ENCODE assay signal across 14 cellular contexts in the genomic region with DNA sequence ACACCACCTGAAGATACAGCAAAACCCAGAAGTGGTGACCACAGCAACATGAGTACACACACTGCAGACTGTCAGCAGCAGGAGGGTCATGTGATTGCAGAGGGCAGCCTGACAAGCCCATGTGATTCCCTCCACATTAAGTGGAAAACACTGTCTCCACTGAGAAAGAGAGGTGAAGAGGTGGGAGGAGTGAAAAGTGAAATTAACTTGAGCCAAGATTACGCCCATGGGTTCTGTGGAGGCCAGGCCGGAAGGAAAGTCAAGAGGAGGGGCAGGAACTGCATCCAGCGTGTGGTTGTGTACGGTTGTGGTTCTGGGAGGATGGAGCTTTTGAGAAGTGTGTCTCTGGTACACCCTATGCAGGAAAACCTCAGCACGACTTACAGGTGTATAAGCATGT.
DNase-seq lines count a peak whose midpoint lies in the region; ATAC-seq and TF ChIP-seq lines count a peak whose summit lies in the region.
"Had no signal": no experiment of that assay in that cellular context is flagged by ENCODE, and none has a peak within 500 bp of the region (broad histone marks: within the 10 kb centered on the region; RNA-seq: fewer than 3 reads in every experiment).

No MANE protein-coding gene starts in this region.

- no peak overlapping the region for H3K27ac ChIP-seq in heart right ventricle
- no peak overlapping the region for H3K27ac ChIP-seq in RWPE1
- H3K27ac ChIP-seq: skin epidermis, VCaP had no signal

- H3K9me3 Mint-ChIP-seq in WTC11 = no peaks in the 10 kb centered on the region

- POLR2A ChIA-PET in WTC11 (lab: Charles Lee) = no interaction called here
- POLR2A ChIA-PET in RWPE1 (lab: Yijun Ruan, JAX; ENCODE audit: low non-redundant PET) = no interaction called here

- CTCF ChIA-PET in WTC11 (lab: Charles Lee) = interaction anchor here (1.1 kb wide), 1 partner anchor 35 kb away, joined by 3 read pairs; no protein-coding TSS in a partner anchor
- CTCF ChIA-PET in RWPE1 (lab: Yijun Ruan, JAX) = no interaction called here

- 37 to 41% methylated on average over 5 of the region's 5 CpGs for WGBS in heart right ventricle, 2 donors

- TF ChIP-seq CTCF in WTC11 (IDR thresholded peaks at IDR 0.05) (no peak), heart right ventricle (IDR thresholded peaks at IDR 0.05) (no peak), RWPE1 (conservative IDR thresholded peaks at IDR 0.05; ENCODE audit: low read depth) (no peak)

- no peaks in the 10 kb centered on the region for H3K9me3 ChIP-seq in heart right ventricle
- H3K9me3 ChIP-seq: Caco-2 had no signal

- intact Hi-C loops in heart right ventricle (cut with DNase I) = no loop called here

- H3K4me1 Mint-ChIP-seq in WTC11 = 0 out of 2 replicates have a peak, but pooled peaks cover 3% of the 10 kb centered on the region

- H3K27ac Mint-ChIP-seq in WTC11 = no peak overlapping the region

- H3K4me3 Mint-ChIP-seq in WTC11 = no peak overlapping the region

- H3K27me3 ChIP-seq in heart right ventricle = no peaks in the 10 kb centered on the region

- no peaks in the 10 kb centered on the region for H3K36me3 Mint-ChIP-seq in WTC11

- peaks cover 3% of the 10 kb centered on the region for H3K27me3 Mint-ChIP-seq in WTC11 (ENCODE audit: low read depth)

- no peak for ATAC-seq in WTC11
- peak in 7 of 8 donors; percentile 13 to 66 (median 34) for ATAC-seq in heart right ventricle
- ATAC-seq in GM21390 (IDR thresholded peaks at IDR 0.05; ENCODE audit: unreplicated experiment) = no peak
- ATAC-seq: PC-3 had no signal

- H3K4me1 ChIP-seq in heart right ventricle = peaks cover 0 to 57% (median 35%) of the 10 kb centered on the region in 9 donors
- H3K4me1 ChIP-seq: Caco-2 had no signal

- H3K4me3 ChIP-seq in heart right ventricle = no peak overlapping the region
- H3K4me3 ChIP-seq: skin epidermis had no signal

- peak in 4 of 6 experiments; percentile 9 to 55 (median 37) for DNase-seq in stimulated activated naive CD4-positive, alpha-beta T cell (lab: John Stamatoyannopoulos, UW)
- no peak for DNase-seq in stimulated activated naive CD4-positive, alpha-beta T cell treated with Interleukin-2 at 50 U/mL for 16 hours (lab: John Stamatoyannopoulos, UW)
- DNase-seq in WTC11 (ENCODE audit: low spot score) (no peak), heart right ventricle (peak in 1 of 2 donors; percentile 28), midbrain (lab: John Stamatoyannopoulos, UW) (no peak), mesenteric fat pad (ENCODE audit: low spot score) (no peak), RWPE1 (ENCODE audit: low spot score) (no peak)
- DNase-seq: amygdala, Caco-2, NCI-H1930, PC-3 had no signal

- no peaks in the 10 kb centered on the region for H3K36me3 ChIP-seq in heart right ventricle

TF ChIP-seq in WTC11, 78 proteins besides CTCF, POLR2A, EP300 and RAD21:
- TF ChIP-seq FOXK1 (CRISPR knock-in tag; IDR thresholded peaks at IDR 0.05) = no peak
- TF ChIP-seq, protein P1, sequence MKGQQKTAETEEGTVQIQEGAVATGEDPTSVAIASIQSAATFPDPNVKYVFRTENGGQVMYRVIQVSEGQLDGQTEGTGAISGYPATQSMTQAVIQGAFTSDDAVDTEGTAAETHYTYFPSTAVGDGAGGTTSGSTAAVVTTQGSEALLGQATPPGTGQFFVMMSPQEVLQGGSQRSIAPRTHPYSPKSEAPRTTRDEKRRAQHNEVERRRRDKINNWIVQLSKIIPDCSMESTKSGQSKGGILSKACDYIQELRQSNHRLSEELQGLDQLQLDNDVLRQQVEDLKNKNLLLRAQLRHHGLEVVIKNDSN (CRISPR knock-in tag; IDR thresholded peaks at IDR 0.05) = peak; percentile 24; the same call in 1 of the 2 replicates
TF ChIP-seq in WTC11: peak in this region for 1.

Comparison
In these comparisons a context has a peak if more than half of its experiments do, and no peak if none do; other contexts are left out.
1. DNase-seq: peak in stimulated activated naive CD4-positive, alpha-beta T cell (4 of 6); none in stimulated activated naive CD4-positive, alpha-beta T cell treated with Interleukin-2 at 50 U/mL for 16 hours (single experiment), WTC11 (single experiment), midbrain (single experiment), mesenteric fat pad (single experiment) and RWPE1 (single experiment).
2. ATAC-seq: peak in heart right ventricle (7 of 8); none in WTC11 (single experiment) and GM21390 (single experiment).